1 cellular context compared by ENCODE assay signal in the genomic region with DNA sequence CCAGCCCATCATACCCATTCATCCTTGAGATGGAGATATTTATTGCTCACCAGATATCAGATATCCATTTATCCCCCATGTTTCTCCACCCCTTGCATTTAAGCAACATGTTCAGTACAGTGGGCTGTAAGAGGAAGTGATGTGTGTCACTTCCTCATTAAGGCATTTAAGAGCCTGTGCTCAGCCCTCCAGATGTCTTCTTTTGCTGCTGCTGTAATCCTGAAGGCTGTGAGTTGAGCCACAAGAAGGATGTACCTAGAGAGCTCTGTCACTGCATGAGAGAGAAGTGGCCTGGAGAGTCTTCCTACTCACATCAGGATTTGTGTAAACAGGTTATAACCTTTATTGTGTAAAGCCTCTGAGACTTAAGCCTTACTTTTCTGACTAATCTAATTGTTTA.
TF ChIP-seq lines count a peak whose summit lies in the region.

No MANE protein-coding gene starts in this region.

TF ChIP-seq in GM23338, 12 proteins besides CTCF, POLR2A, EP300 and RAD21 (continued from another document):
- TF ChIP-seq, protein P1, sequence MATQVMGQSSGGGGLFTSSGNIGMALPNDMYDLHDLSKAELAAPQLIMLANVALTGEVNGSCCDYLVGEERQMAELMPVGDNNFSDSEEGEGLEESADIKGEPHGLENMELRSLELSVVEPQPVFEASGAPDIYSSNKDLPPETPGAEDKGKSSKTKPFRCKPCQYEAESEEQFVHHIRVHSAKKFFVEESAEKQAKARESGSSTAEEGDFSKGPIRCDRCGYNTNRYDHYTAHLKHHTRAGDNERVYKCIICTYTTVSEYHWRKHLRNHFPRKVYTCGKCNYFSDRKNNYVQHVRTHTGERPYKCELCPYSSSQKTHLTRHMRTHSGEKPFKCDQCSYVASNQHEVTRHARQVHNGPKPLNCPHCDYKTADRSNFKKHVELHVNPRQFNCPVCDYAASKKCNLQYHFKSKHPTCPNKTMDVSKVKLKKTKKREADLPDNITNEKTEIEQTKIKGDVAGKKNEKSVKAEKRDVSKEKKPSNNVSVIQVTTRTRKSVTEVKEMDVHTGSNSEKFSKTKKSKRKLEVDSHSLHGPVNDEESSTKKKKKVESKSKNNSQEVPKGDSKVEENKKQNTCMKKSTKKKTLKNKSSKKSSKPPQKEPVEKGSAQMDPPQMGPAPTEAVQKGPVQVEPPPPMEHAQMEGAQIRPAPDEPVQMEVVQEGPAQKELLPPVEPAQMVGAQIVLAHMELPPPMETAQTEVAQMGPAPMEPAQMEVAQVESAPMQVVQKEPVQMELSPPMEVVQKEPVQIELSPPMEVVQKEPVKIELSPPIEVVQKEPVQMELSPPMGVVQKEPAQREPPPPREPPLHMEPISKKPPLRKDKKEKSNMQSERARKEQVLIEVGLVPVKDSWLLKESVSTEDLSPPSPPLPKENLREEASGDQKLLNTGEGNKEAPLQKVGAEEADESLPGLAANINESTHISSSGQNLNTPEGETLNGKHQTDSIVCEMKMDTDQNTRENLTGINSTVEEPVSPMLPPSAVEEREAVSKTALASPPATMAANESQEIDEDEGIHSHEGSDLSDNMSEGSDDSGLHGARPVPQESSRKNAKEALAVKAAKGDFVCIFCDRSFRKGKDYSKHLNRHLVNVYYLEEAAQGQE (IDR thresholded peaks at IDR 0.05; ENCODE audit: unreplicated experiment) = no peak
- TF ChIP-seq JUNB (IDR thresholded peaks at IDR 0.05; ENCODE audit: unreplicated experiment) = no peak
- TF ChIP-seq NANOG (IDR thresholded peaks at IDR 0.05; ENCODE audit: borderline replicate concordance) = no peak
- TF ChIP-seq ETS1 (IDR thresholded peaks at IDR 0.05) = no peak
